In the genomic region with DNA sequence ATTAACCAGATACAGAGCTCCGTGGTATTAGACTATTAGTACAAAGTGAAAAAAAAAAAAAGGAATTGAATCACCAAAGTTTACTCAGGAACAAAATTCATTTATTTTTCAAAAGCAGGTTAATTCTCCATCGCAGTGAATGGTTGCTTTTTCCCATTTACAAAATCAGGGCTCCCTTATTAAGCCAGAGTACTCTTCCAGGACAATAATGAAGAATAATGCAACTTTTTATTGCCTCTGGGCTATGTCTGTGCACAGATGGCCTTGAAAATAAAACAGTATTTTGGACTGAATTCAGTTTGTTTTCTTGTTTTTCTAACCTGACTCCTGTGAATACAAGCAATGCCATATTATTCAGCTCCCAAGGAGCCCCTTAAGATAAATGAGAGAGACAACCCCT, we compare ENCODE assay signal across 22 cellular contexts.
"Had no signal": no experiment of that assay in that cellular context is flagged by ENCODE, and none has a peak within 500 bp of the region (broad histone marks: within the 10 kb centered on the region; RNA-seq: fewer than 3 reads in every experiment).

No MANE protein-coding gene starts in this region.

- ATAC-seq: effector memory CD8-positive, alpha-beta T cell; foreskin keratinocyte; gastroesophageal sphincter; heart left ventricle; left colon; left lung; lower lobe of right lung; mucosa of descending colon; naive thymus-derived CD8-positive, alpha-beta T cell had no signal

- FAIRE-seq: colon, endothelial cell of umbilical vein, frontal cortex, kidney had no signal

- DNase-seq: effector CD8-positive, alpha-beta T cell; effector memory CD8-positive, alpha-beta T cell; endodermal cell; foreskin keratinocyte; heart left ventricle; hypothalamus; immature natural killer cell; islet precursor cell; kidney; kidney glomerular epithelial cell; left colon; left lung; left ventricle myocardium superior; lower lobe of right lung; mesenchymal stem cell; mucosa of descending colon; naive B cell; naive thymus-derived CD8-positive, alpha-beta T cell had no signal
